11 cellular contexts compared by ENCODE assay signal in the genomic region with DNA sequence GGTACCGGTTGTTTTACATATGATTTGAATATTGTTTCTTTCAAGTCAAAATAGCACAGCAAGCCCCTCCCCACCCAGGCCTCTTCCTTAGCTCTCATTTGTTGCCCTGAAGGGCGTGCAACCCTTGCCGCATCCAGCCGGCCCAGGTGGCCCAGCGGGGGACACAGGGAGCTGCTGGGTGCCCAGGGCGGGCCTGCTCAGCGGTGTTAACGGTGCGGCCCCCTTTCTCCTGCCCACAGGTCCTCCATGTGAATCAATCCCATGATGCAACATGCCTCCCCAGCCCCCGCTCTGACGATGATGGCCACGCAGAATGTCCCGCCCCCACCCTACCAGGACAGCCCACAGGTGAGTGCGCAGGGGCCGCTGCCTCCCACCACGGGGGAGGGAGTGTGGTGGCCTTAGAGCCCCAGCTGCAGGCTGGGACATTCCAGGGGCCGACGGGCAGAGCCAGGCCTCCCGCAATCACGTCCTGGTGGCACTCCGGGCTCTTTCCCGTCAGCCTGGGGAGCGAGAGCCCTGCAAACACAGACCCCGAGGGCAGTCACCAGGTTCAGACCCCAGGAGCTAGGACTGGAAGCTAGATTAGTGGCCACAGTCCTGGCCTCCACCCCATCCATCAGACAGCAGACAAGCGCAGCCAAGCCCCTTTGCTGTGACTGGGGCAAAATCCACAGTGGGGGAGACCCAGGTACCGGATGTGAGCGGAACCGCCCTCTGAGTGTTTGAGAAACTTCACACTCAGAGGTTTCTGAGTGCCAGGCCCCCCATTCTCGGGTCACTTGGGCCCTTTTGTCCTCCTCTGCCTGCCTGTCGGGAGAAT.
"Had no signal": no experiment of that assay in that cellular context is flagged by ENCODE, and none has a peak within 500 bp of the region (broad histone marks: within the 10 kb centered on the region; RNA-seq: fewer than 3 reads in every experiment).

No MANE protein-coding gene starts in this region.

- H3K4me2 ChIP-seq: smooth muscle cell had no signal

- ATAC-seq: activated CD8-positive, alpha-beta memory T cell treated with anti-CD3 and anti-CD28 coated beads, Interleukin-2, amount 10 ng/mL, durations not matched to agents 7 days and 5 days; psoas muscle; right lobe of liver had no signal

- H3K9me3 ChIP-seq: psoas muscle, right lobe of liver had no signal

- H3K27ac Mint-ChIP-seq: activated CD8-positive, alpha-beta memory T cell treated with anti-CD3 and anti-CD28 coated beads, Interleukin-2, amount 10 ng/mL, durations not matched to agents 7 days and 5 days; activated naive CD4-positive, alpha-beta T cell treated with anti-CD3 and anti-CD28 coated beads, Interleukin-2, amount 10 ng/mL, durations not matched to agents 7 days and 5 days had no signal

- H3K4me1 Mint-ChIP-seq: stimulated activated naive CD8-positive, alpha-beta T cell treated with anti-CD3 and anti-CD28 coated beads, Interleukin-15, amount 100 ng/mL, for 72 hours had no signal

- H3K4me3 Mint-ChIP-seq: activated CD8-positive, alpha-beta memory T cell treated with anti-CD3 and anti-CD28 coated beads, Interleukin-2, amount 10 ng/mL, durations not matched to agents 7 days and 5 days; activated naive CD4-positive, alpha-beta T cell treated with anti-CD3 and anti-CD28 coated beads, Interleukin-2, amount 10 ng/mL, durations not matched to agents 7 days and 5 days; nephron; stimulated activated naive CD8-positive, alpha-beta T cell treated with anti-CD3 and anti-CD28 coated beads, Interleukin-15, amount 100 ng/mL, for 72 hours had no signal

- H3K4me3 ChIP-seq: psoas muscle, right lobe of liver, smooth muscle cell had no signal

- H3K36me3 Mint-ChIP-seq: activated CD8-positive, alpha-beta memory T cell treated with anti-CD3 and anti-CD28 coated beads, Interleukin-2, amount 10 ng/mL, durations not matched to agents 7 days and 5 days; activated naive CD4-positive, alpha-beta T cell treated with anti-CD3 and anti-CD28 coated beads, Interleukin-2, amount 10 ng/mL, durations not matched to agents 7 days and 5 days had no signal

- H3K36me3 ChIP-seq: right lobe of liver had no signal

- H3K9me3 Mint-ChIP-seq: activated naive CD4-positive, alpha-beta T cell treated with anti-CD3 and anti-CD28 coated beads, Interleukin-2, amount 10 ng/mL, durations not matched to agents 7 days and 5 days; nephron; stimulated activated naive CD8-positive, alpha-beta T cell treated with anti-CD3 and anti-CD28 coated beads, Interleukin-15, amount 100 ng/mL, for 72 hours had no signal

- H3K27ac ChIP-seq: psoas muscle, right lobe of liver, VCaP had no signal

- DNase-seq: activated CD4-positive, alpha-beta T cell treated with anti-CD3 and anti-CD28 coated beads, Interleukin-2, amount 50 U/mL, for 48 hours; activated CD8-positive, alpha-beta memory T cell treated with anti-CD3 and anti-CD28 coated beads, Interleukin-2, amount 10 ng/mL, durations not matched to agents 7 days and 5 days; activated naive CD4-positive, alpha-beta T cell treated with anti-CD3 and anti-CD28 coated beads, Interleukin-2, amount 10 ng/mL, durations not matched to agents 7 days and 5 days; activated T-cell treated with anti-CD3 and anti-CD28 coated beads, Interleukin-2, amount 50 U/mL, for 1 hour; stimulated activated naive CD8-positive, alpha-beta T cell treated with anti-CD3 and anti-CD28 coated beads, Interleukin-15, amount 100 ng/mL, for 72 hours; T-helper 1 cell had no signal

- H3K4me1 ChIP-seq: right lobe of liver had no signal

- H3K27me3 ChIP-seq: right lobe of liver had no signal
